ENCODE assay signal across 8 cellular contexts in the genomic region with DNA sequence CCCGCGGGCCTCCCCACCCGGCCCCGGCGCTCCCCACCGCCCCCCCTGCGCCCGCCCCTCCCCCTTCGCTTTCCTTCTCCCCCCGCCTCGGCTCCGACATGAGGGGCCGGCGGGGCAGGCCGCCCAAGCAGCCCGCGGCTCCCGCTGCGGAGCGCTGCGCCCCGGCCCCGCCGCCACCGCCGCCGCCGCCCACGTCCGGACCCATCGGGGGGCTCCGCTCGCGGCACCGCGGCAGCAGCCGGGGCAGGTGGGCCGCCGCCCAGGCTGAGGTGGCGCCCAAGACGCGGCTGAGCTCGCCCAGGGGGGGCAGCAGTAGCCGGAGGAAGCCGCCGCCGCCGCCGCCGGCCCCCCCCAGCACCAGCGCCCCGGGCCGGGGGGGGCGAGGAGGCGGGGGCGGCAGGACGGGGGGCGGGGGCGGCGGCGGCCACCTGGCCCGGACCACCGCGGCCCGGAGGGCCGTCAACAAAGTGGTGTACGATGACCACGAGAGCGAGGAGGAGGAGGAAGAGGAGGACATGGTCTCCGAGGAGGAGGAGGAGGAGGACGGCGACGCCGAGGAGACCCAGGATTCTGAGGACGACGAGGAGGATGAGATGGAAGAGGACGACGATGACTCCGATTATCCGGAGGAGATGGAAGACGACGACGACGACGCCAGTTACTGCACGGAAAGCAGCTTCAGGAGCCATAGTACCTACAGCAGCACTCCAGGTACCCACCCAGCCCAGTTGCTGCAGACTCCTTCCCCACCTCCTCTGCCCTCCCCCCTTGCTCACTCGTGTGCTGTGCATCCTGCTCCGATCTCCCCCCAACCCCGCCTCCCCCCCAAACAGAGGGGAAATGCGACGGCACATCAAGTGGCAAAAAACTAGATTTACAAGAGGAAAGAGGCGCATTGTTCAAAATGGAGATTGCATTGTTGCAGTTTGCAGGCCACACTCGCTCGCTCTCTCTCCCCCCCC. TPM values are rescaled to one million over a fixed set of nuclear protein-coding genes. Genes with fewer than 3 reads are reported as not detected.
A peak's percentile ranks its signal among the peaks of the same experiment; 100 is the strongest.
DNase-seq lines count a peak whose midpoint lies in the region; ATAC-seq and TF ChIP-seq lines count a peak whose summit lies in the region.
"Not testable (repeated sequence)": the region's sequence is repeated elsewhere in the genome, so short reads cannot be mapped to it uniquely, and the experiment has no call there.

No MANE protein-coding gene starts in this region.

- H3K4me1 Mint-ChIP-seq in CD8-positive, alpha-beta memory T cell, result peaks cover 41 to 50% (median 48%) of the 10 kb centered on the region in 3 donors

- peak; percentile 38 for ATAC-seq in GM21447 (IDR thresholded peaks at IDR 0.05; ENCODE audit: unreplicated experiment)
- ATAC-seq in mucosa of descending colon, result peak; percentile 43

- peak overlapping the region; percentile 91 to 100 (median 99) for H3K4me3 Mint-ChIP-seq in CD8-positive, alpha-beta memory T cell

- TF ChIP-seq CTCF in mucosa of descending colon (IDR thresholded peaks at IDR 0.05), result not testable (repeated sequence)

- CTCF ChIA-PET in CD8-positive, alpha-beta memory T cell (lab: Charles Lee), result interaction anchor here (1.1 kb wide), 1 partner anchor 12 kb away, joined by 3 read pairs; no protein-coding TSS in a partner anchor

- peak; percentile 56 to 88 (median 70) for DNase-seq in CD8-positive, alpha-beta memory T cell
- DNase-seq in HT-29 (ENCODE audit: low spot score) (peak; percentile 64), RPMI8226 (peak; percentile 43), activated T-helper 1 cell treated with Interleukin-2 at 50 U/mL for 16 hours (ENCODE audit: low read depth) (peak; percentile 41), mucosa of descending colon (peak; percentile 52 to 73 (median 72))
- DNase-seq in stimulated activated CD8-positive, alpha-beta memory T cell treated with anti-CD3 and anti-CD28 coated beads, Interleukin-15, amount 100 ng/mL, for 1 hour (ENCODE audit: low read depth), result peak; percentile 25

- peak overlapping the region; percentile 95 to 99 (median 98) for H3K27ac Mint-ChIP-seq in CD8-positive, alpha-beta memory T cell

- H3K36me3 Mint-ChIP-seq in CD8-positive, alpha-beta memory T cell, result peaks cover 0 to 20% (median 3%) of the 10 kb centered on the region in 3 donors

- H3K4me1 ChIP-seq in CD8-positive, alpha-beta memory T cell (ENCODE audit: insufficient read depth, low read length), result peaks cover 37% of the 10 kb centered on the region
- H3K4me1 ChIP-seq in esophagus (ENCODE audit: control insufficient read depth in 2 of 2, insufficient read depth in 2 of 2, low read length in 1 of 2), result not testable (repeated sequence)
- peaks cover 26% of the 10 kb centered on the region for H3K4me1 ChIP-seq in mucosa of descending colon (ENCODE audit: low read depth)

- peak overlapping the region; percentile 72 for H3K27ac ChIP-seq in CD8-positive, alpha-beta memory T cell (ENCODE audit: low read depth, low read length)
- H3K27ac ChIP-seq in esophagus (ENCODE audit: low read depth in 2 of 2, low read length in 1 of 2), result peak overlapping the region; percentile 95 to 97

- not testable (repeated sequence) for H3K27me3 Mint-ChIP-seq in CD8-positive, alpha-beta memory T cell

- not testable (repeated sequence) for H3K27me3 ChIP-seq in CD8-positive, alpha-beta memory T cell (ENCODE audit: insufficient read depth, low read length, poor library complexity, severe bottlenecking); esophagus (ENCODE audit: control insufficient read depth in 1 of 2, insufficient read depth in 2 of 2, low read length in 2 of 2)

- H3K9me3 Mint-ChIP-seq in CD8-positive, alpha-beta memory T cell, result not testable (repeated sequence)

- WGBS in esophagus, 2 donors, result 0 to 1% methylated on average over 22 to 93 of the region's 94 CpGs

- H3K9me3 ChIP-seq in CD8-positive, alpha-beta memory T cell (ENCODE audit: low read length); esophagus (ENCODE audit: control insufficient read depth in 2 of 2, insufficient read depth in 1 of 2, low read depth in 1 of 2, low read length in 1 of 2); mucosa of descending colon: not testable (repeated sequence)

- not testable (repeated sequence) for H3K36me3 ChIP-seq in CD8-positive, alpha-beta memory T cell (ENCODE audit: insufficient read depth, low read length); esophagus (ENCODE audit: control insufficient read depth in 2 of 2, insufficient read depth in 2 of 2, low read length in 1 of 2); mucosa of descending colon (ENCODE audit: low read depth)

- intact Hi-C loops in mucosa of descending colon (cut with DNase I, micrococcal nuclease), result not testable (repeated sequence)

- POLR2A ChIA-PET in CD8-positive, alpha-beta memory T cell (lab: Charles Lee), result interaction anchor here (0.6 to 2.5 kb wide), 3 partner anchors 108 to 447 kb away, joined by 3 to 16 read pairs (median 12); partner anchors contain the start of gene NOL11

- H3K4me3 ChIP-seq in CD8-positive, alpha-beta memory T cell (ENCODE audit: low read length), result peak overlapping the region; percentile 86
- H3K4me3 ChIP-seq in esophagus (ENCODE audit: low read depth in 1 of 2, low read length in 2 of 2) (peak overlapping the region; percentile 84 to 93), mucosa of descending colon (peak overlapping the region; percentile 54)

RNA-seq across cellular contexts. Expression of gene BPTF, which starts 0.6 kb away (rescaled TPM):
- total RNA-seq in CD8-positive, alpha-beta memory T cell, result 10 to 100 TPM; 78.8 to 82.4 TPM
- 25.1 TPM for polyA plus RNA-seq in CD8-positive, alpha-beta memory T cell
- total RNA-seq in HT-29 (2014; rRNA removed; shearing (Covaris generic)), result 65.2 and 70.6 TPM in 2 replicates
- 10 to 100 TPM; 14.5 to 17.8 TPM for polyA plus RNA-seq in esophagus
- 100 to 1,000 TPM in 1 of 3 donors, 10 to 100 TPM in 2; 80.6 to 115 (median 90.0) TPM for total RNA-seq in mucosa of descending colon

Comparison
In these comparisons a context has a peak if more than half of its experiments do, and no peak if none do; other contexts are left out.
1. Peak in every context shown above with its lines: DNase-seq, ATAC-seq, H3K4me3 ChIP-seq and H3K27ac ChIP-seq.